In the genomic region with DNA sequence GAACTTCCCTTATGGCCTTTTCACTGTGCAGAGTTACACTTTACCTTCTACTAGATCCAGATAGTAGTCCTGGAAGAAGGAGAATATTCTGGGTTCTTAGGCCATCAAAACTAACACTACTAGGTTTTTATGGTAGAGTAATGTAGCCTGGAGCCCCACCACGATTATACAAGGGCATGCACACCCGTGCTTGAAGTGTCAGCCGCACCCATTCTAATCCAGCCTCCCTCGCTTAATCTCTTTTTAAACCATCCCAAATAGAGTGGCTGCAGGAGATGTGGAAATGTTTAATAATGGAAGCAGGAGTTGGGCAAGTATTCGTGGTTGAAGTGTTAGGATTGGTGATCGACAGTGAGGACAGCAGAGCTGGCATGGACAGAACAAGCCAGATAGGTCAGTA, we compare ENCODE assay signal across 16 cellular contexts.
"Had no signal": no experiment of that assay in that cellular context is flagged by ENCODE, and none has a peak within 500 bp of the region (broad histone marks: within the 10 kb centered on the region; RNA-seq: fewer than 3 reads in every experiment).

No MANE protein-coding gene starts in this region.

- H3K4me1 ChIP-seq: thyroid gland had no signal

- H3K36me3 ChIP-seq: sigmoid colon, stomach, thyroid gland had no signal

- DNase-seq: dorsolateral prefrontal cortex; effector CD4-positive, alpha-beta T cell; natural killer cell; posterior cingulate gyrus; psoas muscle; right cardiac atrium; sigmoid colon; stimulated activated CD4-positive, alpha-beta T cell treated with anti-CD3 and anti-CD28 coated beads, Interleukin-2, amount 100 ng/mL, for 24 hours; stimulated activated CD4-positive, alpha-beta T cell treated with anti-CD3 and anti-CD28 coated beads, Interleukin-4, amount 100 ng/mL, for 24 hours; stimulated activated naive CD4-positive, alpha-beta T cell treated with Interleukin-2 at 50 U/mL for 16 hours; stomach; thyroid gland had no signal

- H3K27ac ChIP-seq: dorsolateral prefrontal cortex, psoas muscle, sigmoid colon, stomach, thyroid gland had no signal

- H3K9me3 ChIP-seq: psoas muscle, sigmoid colon, stomach, thyroid gland had no signal

- H3K27me3 ChIP-seq: dorsolateral prefrontal cortex, sigmoid colon, stomach, thyroid gland had no signal

- H3K4me3 ChIP-seq: dorsolateral prefrontal cortex, lung, psoas muscle, sigmoid colon, stomach, thyroid gland had no signal

- FAIRE-seq: colon, frontal cortex, keratinocyte had no signal
